In the genomic region with DNA sequence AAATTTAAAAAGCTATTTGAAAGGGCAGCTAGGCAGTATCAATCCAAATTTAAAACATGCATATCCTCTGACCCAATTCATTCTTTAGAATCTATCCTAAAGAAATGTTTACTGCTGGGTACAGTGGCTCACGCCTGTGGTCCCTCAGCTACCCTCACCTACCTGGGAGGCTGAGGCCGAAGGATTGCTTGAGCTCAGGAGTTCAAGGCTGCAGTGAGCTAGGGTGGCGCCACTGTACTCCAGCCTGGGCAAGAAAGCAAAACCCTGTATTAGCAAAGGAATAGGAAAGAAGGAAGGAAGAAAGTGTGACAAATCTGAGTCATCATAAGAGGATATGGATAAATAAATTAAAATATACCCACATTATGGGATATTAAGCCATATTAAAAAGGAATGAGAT, we compare ENCODE assay signal across 26 cellular contexts. TPM values are rescaled to one million over a fixed set of nuclear protein-coding genes. Genes with fewer than 3 reads are reported as not detected.
"Had no signal": no experiment of that assay in that cellular context is flagged by ENCODE, and none has a peak within 500 bp of the region (broad histone marks: within the 10 kb centered on the region; RNA-seq: fewer than 3 reads in every experiment).

No MANE protein-coding gene starts in this region.

- H3K4me1 ChIP-seq: left lung, uterus had no signal

- H3K4me1 Mint-ChIP-seq: neural crest cell had no signal

- H3K36me3 ChIP-seq: gastroesophageal sphincter, heart right ventricle, left lung, tibial nerve, uterus had no signal

- H3K4me3 ChIP-seq: gastroesophageal sphincter, heart right ventricle, left lung, tibial nerve, uterus had no signal

- DNase-seq: activated CD4-positive, alpha-beta memory T cell treated with anti-CD3 and anti-CD28 coated beads, Interleukin-2, amount 10 ng/mL, durations not matched to agents 7 days and 5 days; activated CD4-positive, alpha-beta T cell treated with anti-CD3 and anti-CD28 coated beads for 48 hours; activated CD4-positive, CD25-positive, alpha-beta regulatory T cell; activated effector memory CD4-positive, alpha-beta T cell treated with anti-CD3 and anti-CD28 coated beads, Interleukin-2, amount 50 U/mL, for 16 hours; activated naive CD4-positive, alpha-beta T cell treated with anti-CD3 and anti-CD28 coated beads, Interleukin-2, amount 50 U/mL, for 16 hours; activated T-cell treated with anti-CD3 and anti-CD28 coated beads, Interleukin-2, amount 50 U/mL, for 48 hours; cerebellar nuclear complex; effector CD4-positive, alpha-beta T cell; heart right ventricle; left lung; mammary epithelial cell; stimulated activated CD4-positive, alpha-beta T cell treated with anti-CD3 and anti-CD28 coated beads, Interleukin-12 subunit alpha, Interleukin-12 subunit beta, amount 100 ng/mL, for 4 hours; stimulated activated CD4-positive, alpha-beta T cell treated with anti-CD3 and anti-CD28 coated beads, Interleukin-2, amount 100 ng/mL, for 24 hours; stimulated activated naive CD8-positive, alpha-beta T cell treated with anti-CD3 and anti-CD28 coated beads, Interleukin-15, Interleukin-2, amounts not matched to agents 100 U/mL and 50 U/mL, for 24 hours; substantia nigra; uterus had no signal

- H3K4me3 Mint-ChIP-seq: activated CD4-positive, alpha-beta memory T cell treated with anti-CD3 and anti-CD28 coated beads, Interleukin-2, amount 10 ng/mL, durations not matched to agents 7 days and 5 days; neural crest cell had no signal

- H3K27me3 ChIP-seq: tibial nerve, uterus had no signal

- H3K27ac Mint-ChIP-seq: activated CD4-positive, alpha-beta memory T cell treated with anti-CD3 and anti-CD28 coated beads, Interleukin-2, amount 10 ng/mL, durations not matched to agents 7 days and 5 days; progenitor cell of endocrine pancreas had no signal

- H3K9me3 Mint-ChIP-seq: activated CD4-positive, alpha-beta memory T cell treated with anti-CD3 and anti-CD28 coated beads, Interleukin-2, amount 10 ng/mL, durations not matched to agents 7 days and 5 days; neural crest cell had no signal

- H3K27me3 Mint-ChIP-seq: progenitor cell of endocrine pancreas had no signal

- H3K9me3 ChIP-seq: gastroesophageal sphincter, left lung, tibial nerve, uterus had no signal

- H3K27ac ChIP-seq: gastroesophageal sphincter, heart right ventricle, left lung, tibial nerve, uterus had no signal

- ATAC-seq: gastroesophageal sphincter; heart right ventricle; left lung; stimulated activated naive CD8-positive, alpha-beta T cell treated with anti-CD3 and anti-CD28 coated beads, Interleukin-15, Interleukin-2, amounts not matched to agents 100 U/mL and 50 U/mL, for 24 hours had no signal

RNA-seq across cellular contexts. Expression of a gene that starts 36.3 kb away (rescaled TPM):
- total RNA-seq: activated CD4-positive, alpha-beta memory T cell treated with anti-CD3 and anti-CD28 coated beads, Interleukin-2, amount 10 ng/mL, durations not matched to agents 7 days and 5 days; astrocyte; bronchial epithelial cell; gastroesophageal sphincter; heart right ventricle; kidney epithelial cell; left lung; mammary epithelial cell; myocyte; neural crest cell; osteoblast; progenitor cell of endocrine pancreas; T-helper 2 cell treated with Interferon-gamma antibody and Interleukin-4, amounts not matched to agents 100 ng/mL and 5 ng/mL, for 36 hours; tibial nerve; uterus had no signal
